Comparison of ENCODE assay signal across 8 cellular contexts in the genomic region with DNA sequence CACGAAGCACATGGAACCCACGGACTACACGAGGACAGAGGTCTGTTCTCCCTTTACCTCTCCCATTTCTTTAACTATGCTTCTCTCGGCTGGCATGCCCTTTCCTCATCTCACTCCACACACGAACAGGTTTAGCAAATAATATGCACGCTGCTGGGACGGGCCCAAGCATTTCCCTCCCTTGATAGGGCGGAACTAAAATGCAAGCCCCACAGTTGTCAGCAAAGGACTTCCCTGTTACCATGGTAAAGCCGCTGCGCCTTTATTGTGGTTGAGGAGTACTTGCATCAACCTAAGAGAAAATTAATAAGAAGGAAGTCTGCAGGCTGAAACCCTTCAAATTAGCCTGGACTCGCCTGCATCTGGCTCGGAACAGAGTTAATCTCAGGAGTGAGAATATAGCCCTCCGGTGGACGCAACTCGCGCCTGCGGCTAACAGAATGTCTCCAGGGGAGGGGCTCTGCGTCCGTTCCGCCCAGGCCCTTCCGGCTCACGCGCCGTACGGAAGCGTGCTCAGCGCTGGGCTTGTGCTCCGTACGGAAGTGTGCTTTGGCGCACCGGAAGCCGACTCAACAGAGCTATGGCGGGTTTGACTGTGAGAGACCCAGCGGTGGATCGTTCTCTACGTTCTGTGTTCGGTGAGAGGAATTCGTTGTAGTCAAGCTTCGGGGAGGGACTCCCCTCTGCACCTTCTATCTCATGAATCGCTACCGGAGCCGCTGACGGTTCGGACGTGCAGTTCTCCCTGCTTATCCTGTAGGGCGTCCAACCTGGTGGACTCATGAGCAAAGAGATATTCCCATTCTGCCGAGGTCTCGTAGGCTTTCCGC. TPM values are rescaled to one million over a fixed set of nuclear protein-coding genes. Genes with fewer than 3 reads are reported as not detected.
DNase-seq lines count a peak whose midpoint lies in the region; ATAC-seq and TF ChIP-seq lines count a peak whose summit lies in the region.

A gene with protein sequence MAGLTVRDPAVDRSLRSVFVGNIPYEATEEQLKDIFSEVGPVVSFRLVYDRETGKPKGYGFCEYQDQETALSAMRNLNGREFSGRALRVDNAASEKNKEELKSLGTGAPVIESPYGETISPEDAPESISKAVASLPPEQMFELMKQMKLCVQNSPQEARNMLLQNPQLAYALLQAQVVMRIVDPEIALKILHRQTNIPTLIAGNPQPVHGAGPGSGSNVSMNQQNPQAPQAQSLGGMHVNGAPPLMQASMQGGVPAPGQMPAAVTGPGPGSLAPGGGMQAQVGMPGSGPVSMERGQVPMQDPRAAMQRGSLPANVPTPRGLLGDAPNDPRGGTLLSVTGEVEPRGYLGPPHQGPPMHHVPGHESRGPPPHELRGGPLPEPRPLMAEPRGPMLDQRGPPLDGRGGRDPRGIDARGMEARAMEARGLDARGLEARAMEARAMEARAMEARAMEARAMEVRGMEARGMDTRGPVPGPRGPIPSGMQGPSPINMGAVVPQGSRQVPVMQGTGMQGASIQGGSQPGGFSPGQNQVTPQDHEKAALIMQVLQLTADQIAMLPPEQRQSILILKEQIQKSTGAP (plus strand): TSS at position 555 of the 830 bp plus-strand sequence. CDS start 26 bp downstream, at position 581.

- H3K9me3 Mint-ChIP-seq in naive thymus-derived CD8-positive, alpha-beta T cell = peaks cover 0 to 4% (median 0%) of the 10 kb centered on the region in 9 donors
- peaks cover 0 to 5% of the 10 kb centered on the region in 2 donors for H3K9me3 Mint-ChIP-seq in stimulated activated naive B cell treated with anti-CD40 and anti-IgM and Interleukin-4, amounts not matched to agents 10 μg/mL and 1 μg/mL and 100 μg/mL, for 72 hours

- POLR2A ChIA-PET in naive thymus-derived CD8-positive, alpha-beta T cell (lab: Charles Lee) = interaction anchor here (0.6 kb wide), 3 partner anchors 231 to 1112 kb away, joined by 3 to 6 read pairs (median 4); partner anchors contain the start of gene ZMAT1

- peak within 1 kb of the TSS; percentile 94 for H2AFZ ChIP-seq in fibroblast of lung (ENCODE audit: low read length)

- H3K36me3 Mint-ChIP-seq in naive thymus-derived CD8-positive, alpha-beta T cell = peaks cover 0 to 26% (median 5%) of the 10 kb centered on the region in 3 donors
- H3K36me3 Mint-ChIP-seq in stimulated activated naive B cell treated with anti-CD40 and anti-IgM and Interleukin-4, amounts not matched to agents 10 μg/mL and 1 μg/mL and 100 μg/mL, for 72 hours = peaks cover 4 to 19% of the 10 kb centered on the region in 2 donors

- no peaks in the 10 kb centered on the region for H3K9me3 ChIP-seq in KOPT-K1 (ENCODE audit: insufficient read depth, low read length, poor library complexity, severe bottlenecking)
- no peaks in the 10 kb centered on the region for H3K9me3 ChIP-seq in fibroblast of lung (ENCODE audit: control insufficient read depth, insufficient read depth, low read depth, low read length)

- peak within 1 kb of the TSS; percentile 52 for H3K9ac ChIP-seq in fibroblast of lung (ENCODE audit: insufficient read depth, low read length)

- H3K4me2 ChIP-seq in fibroblast of lung (ENCODE audit: extremely low read depth, insufficient read depth, low read length) = peak within 1 kb of the TSS; percentile 69

- H3K4me3 ChIP-seq in fibroblast of lung (replicated peaks in 1 of 4; ENCODE audit: control extremely low read depth in 1 of 4, insufficient read depth in 1 of 4, low read depth in 3 of 4, low read length in 4 of 4) = peak within 1 kb of the TSS; percentile 71 to 95 (median 79)

- no peaks in the 10 kb centered on the region for H3K79me2 ChIP-seq in fibroblast of lung (ENCODE audit: control insufficient read depth, insufficient read depth, low read length)

- H3K27ac ChIP-seq in KOPT-K1 (ENCODE audit: low read depth, low read length, poor library complexity, severe bottlenecking) (peak within 1 kb of the TSS; percentile 75), fibroblast of lung (ENCODE audit: insufficient read depth, low read length) (peak within 1 kb of the TSS; percentile 67)

- peak within 1 kb of the TSS; percentile 89 to 99 (median 97) for H3K27ac Mint-ChIP-seq in naive thymus-derived CD8-positive, alpha-beta T cell
- H3K27ac Mint-ChIP-seq in stimulated activated naive B cell treated with anti-CD40 and anti-IgM and Interleukin-4, amounts not matched to agents 10 μg/mL and 1 μg/mL and 100 μg/mL, for 72 hours = peak within 1 kb of the TSS; percentile 94

- no peaks in the 10 kb centered on the region for H3K4me1 ChIP-seq in fibroblast of lung (ENCODE audit: control insufficient read depth, extremely low read depth, insufficient read depth, low read length)

- no peak for TF ChIP-seq CTCF in fibroblast of lung (conservative IDR thresholded peaks at IDR 0.05 in 1 of 2, IDR thresholded peaks at IDR 0.05 in 1 of 2; ENCODE audit: low read depth in 1 of 2, low read length in 2 of 2)

- H3K4me3 Mint-ChIP-seq in naive thymus-derived CD8-positive, alpha-beta T cell = peak within 1 kb of the TSS; percentile 83 to 99 (median 92)
- H3K4me3 Mint-ChIP-seq in stimulated activated naive B cell treated with anti-CD40 and anti-IgM and Interleukin-4, amounts not matched to agents 10 μg/mL and 1 μg/mL and 100 μg/mL, for 72 hours = peak within 1 kb of the TSS; percentile 85 to 87

- H3K4me1 Mint-ChIP-seq in naive thymus-derived CD8-positive, alpha-beta T cell = peaks cover 4 to 11% (median 6%) of the 10 kb centered on the region in 4 donors
- peaks cover 0 to 5% of the 10 kb centered on the region in 2 donors for H3K4me1 Mint-ChIP-seq in stimulated activated naive B cell treated with anti-CD40 and anti-IgM and Interleukin-4, amounts not matched to agents 10 μg/mL and 1 μg/mL and 100 μg/mL, for 72 hours

- DNase-seq in Daoy (ENCODE audit: low read depth) (peak; percentile 88), RKO (ENCODE audit: low spot score) (peak; percentile 87), activated T-helper 1 cell treated with Interleukin-2 at 50 U/mL for 16 hours (ENCODE audit: low read depth) (peak; percentile 65), fibroblast of lung (ENCODE audit: low read depth in 2 of 2) (peak; percentile 83 to 84)
- DNase-seq in naive thymus-derived CD8-positive, alpha-beta T cell = peak; percentile 57 to 90 (median 78)
- DNase-seq in stimulated activated naive B cell treated with anti-CD40 and anti-IgM and Interleukin-4, amounts not matched to agents 10 μg/mL and 1 μg/mL and 100 μg/mL, for 72 hours = peak; percentile 74

- H3K36me3 ChIP-seq in KOPT-K1 (ENCODE audit: insufficient read depth, low read length) (peaks cover 30% of the 10 kb centered on the region), fibroblast of lung (ENCODE audit: control insufficient read depth, insufficient read depth, low read length) (peaks cover 1% of the 10 kb centered on the region)

- peaks cover 0 to 13% (median 3%) of the 10 kb centered on the region in 5 donors for H3K27me3 Mint-ChIP-seq in naive thymus-derived CD8-positive, alpha-beta T cell
- H3K27me3 Mint-ChIP-seq in stimulated activated naive B cell treated with anti-CD40 and anti-IgM and Interleukin-4, amounts not matched to agents 10 μg/mL and 1 μg/mL and 100 μg/mL, for 72 hours = peaks cover 14 to 19% of the 10 kb centered on the region in 2 donors

- ATAC-seq in GM21825 (IDR thresholded peaks at IDR 0.05; ENCODE audit: unreplicated experiment) = peak; percentile 99
- ATAC-seq in naive thymus-derived CD8-positive, alpha-beta T cell = peak; percentile 95
- peak; percentile 98 to 99 for ATAC-seq in stimulated activated naive B cell treated with anti-CD40 and anti-IgM and Interleukin-4, amounts not matched to agents 10 μg/mL and 1 μg/mL and 100 μg/mL, for 72 hours (replicated peaks)

- H4K20me1 ChIP-seq in fibroblast of lung (ENCODE audit: control insufficient read depth, extremely low read depth, insufficient read depth, low read length) = no peaks in the 10 kb centered on the region

- H3K27me3 ChIP-seq in fibroblast of lung (ENCODE audit: control insufficient read depth, insufficient read depth, low read length) = no peaks in the 10 kb centered on the region

RNA-seq across cellular contexts. Expression of the gene that starts here (rescaled TPM):
- total RNA-seq in Daoy (2014; rRNA removed; shearing (Covaris generic)) = 55.1 and 60.3 TPM in 2 replicates
- total RNA-seq in fibroblast of lung = 11.4 and 13.4 TPM in 2 replicates
- 16.3 and 25.6 TPM in 2 replicates for polyA plus RNA-seq in fibroblast of lung
- polyA plus RNA-seq in fibroblast of lung (2012) = 11.7 and 16.7 TPM in 2 replicates
- polyA minus RNA-seq in fibroblast of lung (ENCODE audit: low replicate concordance) = 14.3 and 16.6 TPM in 2 replicates
- total RNA-seq in naive thymus-derived CD8-positive, alpha-beta T cell = 10 to 100 TPM; 12.7 to 15.2 TPM
- 10 to 100 TPM in 1 of 3 donors, 1 to 10 TPM in 2; 6.8 to 13.7 (median 8.5) TPM for polyA plus RNA-seq in naive thymus-derived CD8-positive, alpha-beta T cell

Comparison
In these comparisons a context has a peak if more than half of its experiments do, and no peak if none do; other contexts are left out.
1. Peak in every context shown above with its lines: DNase-seq, ATAC-seq, H3K4me3 ChIP-seq and H3K27ac ChIP-seq.